Comparison of ENCODE assay signal across 35 cellular contexts in genomic region chr17:59410049-59410437, GRCh38.
"Had no signal": no experiment of that assay in that cellular context is flagged by ENCODE, and none has a peak within 500 bp of the region (broad histone marks: within the 10 kb centered on the region; RNA-seq: fewer than 3 reads in every experiment).

No MANE protein-coding gene starts in this region.

- H3K27me3 ChIP-seq: MG63 had no signal

- DNase-seq: Karpas-422, Kasumi-1, MG63, MM.1S, MV-4-11, NCI-H1048, NCI-H1092, NCI-H1092 treated with DMSO at 0.1 percent for 48 hours, NCI-H1105, NCI-H1105 treated with DMSO at 0.1 percent for 48 hours, NCI-H1417, NCI-H1417 treated with DMSO at 0.1 percent for 48 hours, NCI-H1436, NCI-H1436 treated with DMSO at 0.1 percent for 48 hours, NCI-H146, NCI-H1694, NCI-H1694 treated with DMSO at 0.1 percent for 48 hours, NCI-H187, NCI-H187 treated with DMSO at 0.1 percent for 48 hours, NCI-H1930, NCI-H2029, NCI-H2029 treated with DMSO at 0.1 percent for 48 hours, NCI-H2081, NCI-H2081 treated with DMSO at 0.1 percent for 48 hours, NCI-H2107, NCI-H2171, NCI-H2171 treated with DMSO at 0.1 percent for 48 hours, NCI-H2227 treated with DMSO at 0.1 percent for 48 hours, NCI-H226, NCI-H345, NCI-H446, NCI-H446 treated with DMSO at 0.1 percent for 48 hours, NCI-H510A, NCI-H510A treated with DMSO at 0.1 percent for 48 hours, NCI-H524 had no signal

- H3K4me3 ChIP-seq: MG63 had no signal

- H3K36me3 ChIP-seq: MG63 had no signal

- H3K9me3 ChIP-seq: MG63 had no signal
